23 cellular contexts compared by ENCODE assay signal in the genomic region with DNA sequence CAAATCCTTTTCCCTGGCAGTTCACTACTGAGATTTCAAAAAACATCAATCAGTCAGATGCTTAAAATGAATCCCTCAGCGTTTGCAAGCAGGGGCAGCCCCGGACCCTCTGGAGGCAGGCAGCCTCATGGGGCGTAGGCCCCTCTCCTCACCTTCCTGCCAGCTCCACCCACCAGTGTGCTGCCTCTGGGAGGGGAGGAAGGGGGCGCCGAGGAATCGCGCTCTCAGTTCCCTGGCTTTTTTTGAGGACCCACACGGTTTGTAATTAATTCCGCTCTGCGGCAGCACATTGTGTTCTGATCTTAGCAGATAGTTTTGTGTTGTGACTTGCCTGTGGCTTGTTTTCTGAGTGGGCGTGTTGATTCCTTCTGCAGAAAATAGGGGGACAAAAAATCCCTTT.
DNase-seq lines count a peak whose midpoint lies in the region; ATAC-seq and TF ChIP-seq lines count a peak whose summit lies in the region.
"Had no signal": no experiment of that assay in that cellular context is flagged by ENCODE, and none has a peak within 500 bp of the region (broad histone marks: within the 10 kb centered on the region; RNA-seq: fewer than 3 reads in every experiment).

No MANE protein-coding gene starts in this region.

- no peak overlapping the region for H3K18ac ChIP-seq in H9 (ENCODE audit: insufficient read length, low read depth, low read length)

- H4K91ac ChIP-seq in H9 (ENCODE audit: insufficient read length, low read depth, low read length): no peak overlapping the region

- H3K36me3 ChIP-seq in CD4-positive, CD25-positive, alpha-beta regulatory T cell (ENCODE audit: control insufficient read depth, insufficient read depth, low read length): no peaks in the 10 kb centered on the region

- H2BK15ac ChIP-seq in H9 (ENCODE audit: low read depth, low read length): no peak overlapping the region

- WGBS in H9 (ENCODE audit: extremely low coverage, insufficient read length, low lambda C conversion rate): no CpG with 5 or more reads among the region's 11 CpGs

- peaks cover 10 to 45% (median 20%) of the 10 kb centered on the region in 4 donors for H3K4me1 Mint-ChIP-seq in CD4-positive, CD25-positive, alpha-beta regulatory T cell
- H3K4me1 Mint-ChIP-seq in H9: peaks cover 2 to 12% of the 10 kb centered on the region in 2 experiments
- peaks cover 17% of the 10 kb centered on the region for H3K4me1 Mint-ChIP-seq in osteocyte (ENCODE audit: unreplicated experiment)
- H3K4me1 Mint-ChIP-seq: nephron had no signal

- no peak overlapping the region for H3K27ac ChIP-seq in CD4-positive, CD25-positive, alpha-beta regulatory T cell (ENCODE audit: insufficient read depth, low read length, poor library complexity, severe bottlenecking)
- H3K27ac ChIP-seq in H9 (ENCODE audit: insufficient read length, low read depth, low read length): no peak overlapping the region
- peak overlapping the region; percentile 39 for H3K27ac ChIP-seq in cingulate gyrus (ENCODE audit: low read depth, low read length)

- no peak overlapping the region for H2BK120ac ChIP-seq in H9 (ENCODE audit: low read depth, low read length, poor library complexity, severe bottlenecking)

- no peak overlapping the region for H3K56ac ChIP-seq in H9 (ENCODE audit: insufficient read length, low read depth, low read length)

- H3K4me1 ChIP-seq in CD4-positive, CD25-positive, alpha-beta regulatory T cell (ENCODE audit: control insufficient read depth, insufficient read depth, low read length, poor library complexity, severe bottlenecking): peaks cover 27% of the 10 kb centered on the region
- H3K4me1 ChIP-seq in H9 (ENCODE audit: insufficient read depth, low read length): no peaks in the 10 kb centered on the region

- H2BK12ac ChIP-seq in H9 (ENCODE audit: insufficient read length, low read depth, low read length): no peak overlapping the region

- no peak for DNase-seq in CD4-positive, CD25-positive, alpha-beta regulatory T cell
- DNase-seq in H9 (peak; percentile 26), osteocyte (ENCODE audit: extremely low spot score, unreplicated experiment) (peak; percentile 79), NCI-H526 (lab: John Stamatoyannopoulos, UW) (no peak), left cardiac atrium (no peak)
- DNase-seq: activated CD4-positive, alpha-beta memory T cell treated with anti-CD3 and anti-CD28 coated beads for 36 hours; activated naive CD4-positive, alpha-beta T cell treated with anti-CD3 and anti-CD28 coated beads, Interleukin-2, amount 10 ng/mL, durations not matched to agents 7 days and 5 days; activated T-cell treated with anti-CD3 and anti-CD28 coated beads, Interleukin-2, amount 50 U/mL, for 1 hour; aorta; DMS79; KBM-7; left colon; MM.1S; NCI-H1436; NCI-H345; SIG-M5; substantia nigra; T-helper 17 cell had no signal

- H3K79me1 ChIP-seq in H9 (ENCODE audit: insufficient read depth, low read depth, low read length, poor library complexity, severe bottlenecking): no peaks in the 10 kb centered on the region

- H3K27me3 Mint-ChIP-seq in CD4-positive, CD25-positive, alpha-beta regulatory T cell: peaks cover 47% of the 10 kb centered on the region
- peaks cover 39% of the 10 kb centered on the region for H3K27me3 Mint-ChIP-seq in H9 (ENCODE audit: low read depth)
- H3K27me3 Mint-ChIP-seq in osteocyte (ENCODE audit: unreplicated experiment): peaks cover 21% of the 10 kb centered on the region
- H3K27me3 Mint-ChIP-seq: T-helper 17 cell had no signal

- peak overlapping the region in 1 of 4 donors; percentile 35 for H3K4me3 Mint-ChIP-seq in CD4-positive, CD25-positive, alpha-beta regulatory T cell
- H3K4me3 Mint-ChIP-seq in H9 (no peak overlapping the region), osteocyte (ENCODE audit: unreplicated experiment) (no peak overlapping the region)
- H3K4me3 Mint-ChIP-seq: activated CD4-positive, alpha-beta memory T cell treated with anti-CD3 and anti-CD28 coated beads for 36 hours; activated naive CD4-positive, alpha-beta T cell treated with anti-CD3 and anti-CD28 coated beads, Interleukin-2, amount 10 ng/mL, durations not matched to agents 7 days and 5 days; HFFc6; nephron; T-helper 17 cell had no signal

- TF ChIP-seq CTCF in H9 (conservative IDR thresholded peaks at IDR 0.05) (no peak), osteocyte (IDR thresholded peaks at IDR 0.05) (no peak)

- peaks cover 0 to 11% (median 4%) of the 10 kb centered on the region in 7 donors for H3K9me3 Mint-ChIP-seq in CD4-positive, CD25-positive, alpha-beta regulatory T cell
- H3K9me3 Mint-ChIP-seq in H9: peaks cover 13% of the 10 kb centered on the region in 2 experiments
- peaks cover 8% of the 10 kb centered on the region for H3K9me3 Mint-ChIP-seq in osteocyte (ENCODE audit: unreplicated experiment)

- H3K4me3 ChIP-seq in CD4-positive, CD25-positive, alpha-beta regulatory T cell (ENCODE audit: low read depth, low read length): no peak overlapping the region
- H3K4me3 ChIP-seq: GM12878 had no signal

- H4K8ac ChIP-seq in H9 (replicated peaks; ENCODE audit: insufficient read length, low read depth, low read length): no peak overlapping the region

- no peak overlapping the region for H2BK20ac ChIP-seq in H9 (ENCODE audit: low read depth, low read length, poor library complexity, severe bottlenecking)

- H3K36me3 Mint-ChIP-seq in CD4-positive, CD25-positive, alpha-beta regulatory T cell: peaks cover under 1% of the 10 kb centered on the region
- H3K36me3 Mint-ChIP-seq in H9 (ENCODE audit: insufficient read depth in 1 of 3, low read depth in 3 of 3): peaks cover 6 to 15% (median 7%) of the 10 kb centered on the region in 3 experiments
- H3K36me3 Mint-ChIP-seq in osteocyte (ENCODE audit: unreplicated experiment): peaks cover 7% of the 10 kb centered on the region

- peak overlapping the region in 2 of 3 donors; percentile 71 to 77 for H3K27ac Mint-ChIP-seq in CD4-positive, CD25-positive, alpha-beta regulatory T cell
- H3K27ac Mint-ChIP-seq in H9: no peak overlapping the region
- H3K27ac Mint-ChIP-seq in osteocyte (ENCODE audit: unreplicated experiment): no peak overlapping the region
- H3K27ac Mint-ChIP-seq: activated CD4-positive, alpha-beta memory T cell treated with anti-CD3 and anti-CD28 coated beads for 36 hours; activated naive CD4-positive, alpha-beta T cell treated with anti-CD3 and anti-CD28 coated beads, Interleukin-2, amount 10 ng/mL, durations not matched to agents 7 days and 5 days; HFFc6; nephron; T-helper 17 cell had no signal

- ATAC-seq in CD4-positive, CD25-positive, alpha-beta regulatory T cell (ENCODE audit: low read depth in 2 of 2): no peak
- ATAC-seq in GM21423 (IDR thresholded peaks at IDR 0.05; ENCODE audit: unreplicated experiment): no peak
- no peak for ATAC-seq in left cardiac atrium
- ATAC-seq: GM12878, left colon, T-helper 17 cell had no signal

- H3K9ac ChIP-seq in H9 (ENCODE audit: extremely low read depth, insufficient read length, low read length): no peak overlapping the region

- H2BK5ac ChIP-seq in H9 (ENCODE audit: insufficient read length, low read length): no peak overlapping the region

- no peaks in the 10 kb centered on the region for H3K79me2 ChIP-seq in H9 (ENCODE audit: insufficient read depth, low read length)

- no peak overlapping the region for H2AK5ac ChIP-seq in H9 (ENCODE audit: insufficient read length, low read length)

- no peak overlapping the region for H3K14ac ChIP-seq in H9 (ENCODE audit: insufficient read depth, low read length)

- peaks cover 2% of the 10 kb centered on the region for H4K20me1 ChIP-seq in H9 (ENCODE audit: control insufficient read depth, insufficient read depth, insufficient read length)

- no peak overlapping the region for H3K4ac ChIP-seq in H9 (ENCODE audit: low read depth, low read length)

- H4K5ac ChIP-seq in H9 (ENCODE audit: insufficient read length, low read depth, low read length): no peak overlapping the region

- H3K9me3 ChIP-seq in CD4-positive, CD25-positive, alpha-beta regulatory T cell (ENCODE audit: control insufficient read depth in 2 of 2, low read length in 2 of 2): peaks cover 4 to 6% of the 10 kb centered on the region in 2 experiments
- H3K9me3 ChIP-seq in H9 (ENCODE audit: control insufficient read depth, low read depth, low read length): no peaks in the 10 kb centered on the region

- no peak overlapping the region for H3K4me2 ChIP-seq in H9 (ENCODE audit: insufficient read depth, insufficient read length, low read length)

- no peak overlapping the region for H2AFZ ChIP-seq in H9 (ENCODE audit: low read length)

- H3K23ac ChIP-seq in H9 (ENCODE audit: insufficient read length, low read depth, low read length): no peak overlapping the region

- H3K27me3 ChIP-seq in CD4-positive, CD25-positive, alpha-beta regulatory T cell (ENCODE audit: control insufficient read depth, insufficient read depth, low read length): peaks cover 3% of the 10 kb centered on the region
- peaks cover 21% of the 10 kb centered on the region for H3K27me3 ChIP-seq in H9 (ENCODE audit: insufficient read depth, low read length)

- no peaks in the 10 kb centered on the region for H3K23me2 ChIP-seq in H9 (ENCODE audit: insufficient read length, low read depth, low read length, poor library complexity, severe bottlenecking)

- H3T11ph ChIP-seq in H9 (ENCODE audit: low read length): no peak overlapping the region

- intact Hi-C loops in left cardiac atrium (cut with DNase I): loop anchor here (5.0 to 10.0 kb wide), 4 partner anchors 52 to 284 kb away; a partner anchor contains a TSS

Comparison
In these comparisons a context has a peak if more than half of its experiments do, and no peak if none do; other contexts are left out.
1. DNase-seq: peak in H9 (single experiment) and osteocyte (single experiment); none in CD4-positive, CD25-positive, alpha-beta regulatory T cell (0 of 3), NCI-H526 (0 of 2) and left cardiac atrium (single experiment).
2. H3K27ac Mint-ChIP-seq: peak in CD4-positive, CD25-positive, alpha-beta regulatory T cell (2 of 3); none in H9 (0 of 3) and osteocyte (single experiment).